1 cellular context compared by ENCODE assay signal in genomic region chr6:136718486-136718885, GRCh38.
TF ChIP-seq lines count a peak whose summit lies in the region.

No MANE protein-coding gene starts in this region.

TF ChIP-seq in GM12878, 131 proteins besides CTCF, POLR2A, EP300 and RAD21 (continued from another document):
- no peak for TF ChIP-seq ZBTB4 (CRISPR knock-in tag; IDR thresholded peaks at IDR 0.05)
- TF ChIP-seq RUNX3 (IDR thresholded peaks at IDR 0.05; ENCODE audit: low read length), result no peak
- TF ChIP-seq KAT2A (conservative IDR thresholded peaks at IDR 0.05; ENCODE audit: control insufficient read depth, low read depth, low read length), result no peak
- no peak for TF ChIP-seq TBL1XR1 (IDR thresholded peaks at IDR 0.05; ENCODE audit: low read depth, low read length)
- no peak for TF ChIP-seq ZNF622 (IDR thresholded peaks at IDR 0.05)
- no peak for TF ChIP-seq SREBF2 (IDR thresholded peaks at IDR 0.05; ENCODE audit: low read length)
- no peak for TF ChIP-seq ZNF687 (IDR thresholded peaks at IDR 0.05)
- TF ChIP-seq TARDBP (IDR thresholded peaks at IDR 0.05; ENCODE audit: borderline replicate concordance), result no peak
- no peak for TF ChIP-seq PBX3 (IDR thresholded peaks at IDR 0.05; ENCODE audit: insufficient replicate concordance, low read depth, low read length)
- TF ChIP-seq MEF2B (IDR thresholded peaks at IDR 0.05; ENCODE audit: partially characterized antibody, poor library complexity, severe bottlenecking), result no peak
- no peak for TF ChIP-seq SRF (IDR thresholded peaks at IDR 0.05; ENCODE audit: low read depth in 2 of 2, low read length in 2 of 2)
- no peak for TF ChIP-seq CREM (IDR thresholded peaks at IDR 0.05; ENCODE audit: low read depth)
- no peak for TF ChIP-seq NFIC (IDR thresholded peaks at IDR 0.05; ENCODE audit: low read depth, low read length)
- no peak for TF ChIP-seq BCLAF1 (IDR thresholded peaks at IDR 0.05)
- TF ChIP-seq ZBED1 (IDR thresholded peaks at IDR 0.05; ENCODE audit: borderline replicate concordance), result no peak
- no peak for TF ChIP-seq NR2C2 (IDR thresholded peaks at IDR 0.05; ENCODE audit: borderline replicate concordance, control insufficient read depth, insufficient read length, low read depth)
- no peak for TF ChIP-seq SUPT20H (IDR thresholded peaks at IDR 0.05; ENCODE audit: borderline replicate concordance, control insufficient read depth, low read depth, low read length)
